In genomic region chr2:37855283-37856041, GRCh38 we compare ENCODE assay signal across 11 cellular contexts.
A peak's percentile ranks its signal among the peaks of the same experiment; 100 is the strongest.
DNase-seq lines count a peak whose midpoint lies in the region; ATAC-seq and TF ChIP-seq lines count a peak whose summit lies in the region.
"Had no signal": no experiment of that assay in that cellular context is flagged by ENCODE, and none has a peak within 500 bp of the region (broad histone marks: within the 10 kb centered on the region; RNA-seq: fewer than 3 reads in every experiment).

No MANE protein-coding gene starts in this region.

- H3K4me3 ChIP-seq in coronary artery, result peak overlapping the region; percentile 10
- H3K4me3 ChIP-seq in subcutaneous abdominal adipose tissue (ENCODE audit: low read depth in 1 of 5, low read length in 5 of 5), result peak overlapping the region in 3 of 5 donors; percentile 2 to 23 (median 12)

- ATAC-seq in HG02870 (IDR thresholded peaks at IDR 0.05; ENCODE audit: unreplicated experiment) (no peak), HG02884 (IDR thresholded peaks at IDR 0.05; ENCODE audit: unreplicated experiment) (no peak)
- ATAC-seq: natural killer cell had no signal

- no peaks in the 10 kb centered on the region for H3K27me3 ChIP-seq in subcutaneous abdominal adipose tissue (ENCODE audit: control insufficient read depth in 5 of 5, insufficient read depth in 4 of 5, low read length in 5 of 5)

- H3K27ac ChIP-seq in coronary artery, result peak overlapping the region; percentile 75 to 79
- peak overlapping the region; percentile 65 for H3K27ac ChIP-seq in subcutaneous abdominal adipose tissue (ENCODE audit: low read depth, low read length)

- no peak for TF ChIP-seq CTCF in coronary artery (IDR thresholded peaks at IDR 0.05)

- peaks cover 0 to 5% (median 4%) of the 10 kb centered on the region in 5 donors for H3K9me3 ChIP-seq in subcutaneous abdominal adipose tissue (ENCODE audit: control insufficient read depth in 5 of 5, low read length in 5 of 5)

- H3K36me3 ChIP-seq in subcutaneous abdominal adipose tissue (ENCODE audit: control insufficient read depth in 5 of 5, insufficient read depth in 5 of 5, low read length in 5 of 5), result no peaks in the 10 kb centered on the region

- peak overlapping the region in 1 of 5 donors; percentile 18 for H3K9ac ChIP-seq in subcutaneous abdominal adipose tissue (ENCODE audit: low read length in 5 of 5)

- peaks cover 11 to 48% (median 31%) of the 10 kb centered on the region in 5 donors for H3K4me1 ChIP-seq in subcutaneous abdominal adipose tissue (ENCODE audit: control insufficient read depth in 5 of 5, insufficient read depth in 5 of 5, low read length in 5 of 5)

- DNase-seq in Kasumi-1 (lab: John Stamatoyannopoulos, UW) (peak; percentile 76 to 78), coronary artery (ENCODE audit: low spot score) (no peak), lung microvascular endothelial cell (ENCODE audit: low read depth in 2 of 2) (peak; percentile 62 to 77)
- DNase-seq in activated CD4-positive, alpha-beta T cell treated with anti-CD3 and anti-CD28 coated beads, Interleukin-2, amount 50 U/mL, for 1 hour, result no peak
- no peak for DNase-seq in central memory CD4-positive, alpha-beta T cell
- DNase-seq: activated B cell treated with CpG ODN at 0.5 μM for 24 hours, foreskin fibroblast, natural killer cell had no signal

Comparison
In these comparisons a context has a peak if more than half of its experiments do, and no peak if none do; other contexts are left out.
1. DNase-seq: peak in Kasumi-1 (2 of 2) and lung microvascular endothelial cell (2 of 2); none in coronary artery (single experiment), activated CD4-positive, alpha-beta T cell treated with anti-CD3 and anti-CD28 coated beads, Interleukin-2, amount 50 U/mL, for 1 hour (single experiment) and central memory CD4-positive, alpha-beta T cell (single experiment).